8 cellular contexts compared by ENCODE assay signal in the genomic region with DNA sequence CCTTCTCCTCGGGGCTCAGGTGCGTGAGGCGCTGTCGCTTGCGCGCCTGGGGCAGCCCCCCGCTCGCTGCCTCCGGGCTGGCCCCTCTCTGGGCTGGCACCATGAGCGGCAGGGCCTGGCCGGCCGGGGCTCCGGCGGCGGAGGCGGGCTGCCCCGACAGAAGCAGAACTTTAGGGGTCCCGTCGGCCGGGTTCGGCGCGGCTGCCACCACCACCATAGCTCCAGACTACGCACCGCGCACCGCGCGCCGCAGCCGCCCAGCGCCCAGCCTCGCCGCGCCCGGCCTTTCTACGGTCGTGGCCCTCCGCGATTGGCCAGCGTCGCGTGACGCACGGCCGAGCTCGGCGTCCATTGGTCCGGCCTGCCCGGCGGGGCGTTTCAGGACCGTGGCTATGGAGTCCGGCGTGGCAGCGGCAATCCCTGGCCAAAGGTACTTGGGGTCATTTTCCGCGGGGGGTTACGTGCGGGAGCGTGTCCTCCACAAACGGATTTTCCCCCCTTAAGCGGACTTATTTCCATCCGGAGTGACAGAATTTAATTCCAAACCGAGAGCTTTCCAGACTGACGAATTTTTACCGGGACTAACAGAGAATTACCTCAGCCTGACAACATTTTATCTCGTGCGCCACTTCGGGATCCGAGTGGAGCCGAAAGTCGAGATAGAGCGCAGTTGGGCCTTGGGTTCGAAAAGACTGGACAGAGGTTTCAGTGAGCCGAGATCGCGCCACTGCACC. TPM values are rescaled to one million over a fixed set of nuclear protein-coding genes. Genes with fewer than 3 reads are reported as not detected.
A peak's percentile ranks its signal among the peaks of the same experiment; 100 is the strongest.
DNase-seq lines count a peak whose midpoint lies in the region; ATAC-seq and TF ChIP-seq lines count a peak whose summit lies in the region.

Gene XBP1 (minus strand): TSS at position 262 of the 734 bp plus-strand sequence.

- H3K27ac ChIP-seq in rectal smooth muscle tissue (ENCODE audit: low read depth, low read length) (peak within 1 kb of the TSS; percentile 99), vagina (peak within 1 kb of the TSS; percentile 100)

- peak; percentile 97 to 100 for TF ChIP-seq POLR2A in vagina (IDR thresholded peaks at IDR 0.05)

- intact Hi-C loops in vagina (cut with DNase I), result no loop called here

- in situ Hi-C loops in astrocyte of the cerebellum (cut with HindIII; ENCODE audit: low sequenced_read_pairs), result no loop called here

- peaks cover 13% of the 10 kb centered on the region for H3K36me3 ChIP-seq in rectal smooth muscle tissue (ENCODE audit: control insufficient read depth, insufficient read depth, low read length)
- peaks cover 3 to 26% of the 10 kb centered on the region in 2 donors for H3K36me3 ChIP-seq in vagina

- H3K9ac ChIP-seq in rectal smooth muscle tissue (ENCODE audit: low read length), result peak within 1 kb of the TSS; percentile 94

- no peaks in the 10 kb centered on the region for H3K9me3 ChIP-seq in vagina

- H3K4me3 ChIP-seq in astrocyte of the cerebellum (ENCODE audit: low read depth, low read length), result peak within 1 kb of the TSS; percentile 61
- H3K4me3 ChIP-seq in rectal smooth muscle tissue (ENCODE audit: low read length), result peak within 1 kb of the TSS; percentile 67
- peak within 1 kb of the TSS; percentile 96 to 99 for H3K4me3 ChIP-seq in vagina

- H3K4me1 ChIP-seq in rectal smooth muscle tissue (ENCODE audit: control insufficient read depth, insufficient read depth, low read length) (peaks cover 7% of the 10 kb centered on the region), vagina (peaks cover 64% of the 10 kb centered on the region)

- TF ChIP-seq CTCF in astrocyte of the cerebellum (IDR thresholded peaks at IDR 0.05; ENCODE audit: low read depth, low read length, missing control alignments), result no peak
- peak in 1 of 3 experiments; percentile 18 for TF ChIP-seq CTCF in vagina (IDR thresholded peaks at IDR 0.05)

- peak; percentile 49 for DNase-seq in NCI-H1694 treated with DMSO at 0.1 percent for 48 hours (lab: John Stamatoyannopoulos, UW)
- DNase-seq in T-helper 9 cell, result peak; percentile 90
- peak; percentile 83 for DNase-seq in astrocyte of the cerebellum (ENCODE audit: low read depth)
- DNase-seq in hepatic stellate cell (ENCODE audit: low spot score), result peak; percentile 99
- DNase-seq in vagina (ENCODE audit: extremely low spot score in 2 of 2), result peak in 1 of 2 donors; percentile 95

- H3K27me3 ChIP-seq in rectal smooth muscle tissue (ENCODE audit: control insufficient read depth, insufficient read depth, low read length) (no peaks in the 10 kb centered on the region), vagina (no peaks in the 10 kb centered on the region)

- ATAC-seq in GM18498 (IDR thresholded peaks at IDR 0.05; ENCODE audit: unreplicated experiment) (peak; percentile 81), HG02870 (IDR thresholded peaks at IDR 0.05; ENCODE audit: unreplicated experiment) (peak; percentile 67)

RNA-seq across cellular contexts. Expression of gene XBP1, which starts in this region (rescaled TPM):
- total RNA-seq in vagina, result 141 TPM
